In the genomic region with DNA sequence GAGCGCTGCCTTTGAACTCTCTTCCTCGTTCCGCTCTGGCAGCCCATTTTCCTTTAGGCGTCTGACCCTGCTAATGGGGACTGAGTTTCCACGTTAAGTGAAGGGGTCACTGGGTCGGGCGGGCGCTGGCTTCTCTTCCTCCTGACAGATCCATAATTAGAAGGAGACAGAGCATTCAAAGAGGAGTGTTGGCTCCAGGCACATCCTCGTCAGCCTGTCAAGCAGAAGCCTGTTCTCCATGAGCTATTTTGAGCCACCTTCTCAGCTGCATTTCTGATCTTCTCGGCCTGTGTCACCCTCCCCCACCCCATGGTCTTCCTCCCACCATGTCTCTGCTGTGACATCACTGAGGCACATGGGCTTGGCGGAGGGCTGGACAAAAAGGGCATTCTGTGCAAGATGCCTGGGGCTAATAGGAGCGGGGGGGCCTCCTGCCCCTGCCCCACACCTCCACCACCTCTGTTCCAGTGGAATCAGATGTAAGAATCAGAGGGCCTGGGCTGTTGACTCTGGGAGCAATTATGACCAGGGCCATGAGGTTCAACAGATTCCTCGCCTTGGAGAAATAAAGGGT, we compare ENCODE assay signal across 22 cellular contexts.
"Had no signal": no experiment of that assay in that cellular context is flagged by ENCODE, and none has a peak within 500 bp of the region (broad histone marks: within the 10 kb centered on the region; RNA-seq: fewer than 3 reads in every experiment).

No MANE protein-coding gene starts in this region.

- ATAC-seq: lower lobe of right lung; natural killer cell; sciatic nerve; stimulated activated effector memory CD8-positive, alpha-beta T cell treated with anti-CD3 and anti-CD28 coated beads, Interleukin-12 subunit alpha, Interleukin-12 subunit beta, amount 100 ng/mL, for 72 hours had no signal

- H3K27ac ChIP-seq: hepatocyte, lower lobe of right lung, neutrophil, ovary, stomach, suprapubic skin, tibial nerve had no signal

- H3K27me3 ChIP-seq: ovary, tibial nerve had no signal

- H3K9me3 ChIP-seq: lower lobe of right lung, neutrophil, ovary, stomach, suprapubic skin, tibial nerve had no signal

- H3K4me1 ChIP-seq: lower lobe of right lung, stomach, suprapubic skin, tibial nerve had no signal

- H2AFZ ChIP-seq: hepatocyte had no signal

- H3K36me3 ChIP-seq: lower lobe of right lung, neutrophil, ovary, stomach, suprapubic skin, tibial nerve had no signal

- DNase-seq: activated CD4-positive, alpha-beta memory T cell treated with anti-CD3 and anti-CD28 coated beads for 36 hours; activated CD4-positive, alpha-beta T cell treated with anti-CD3 and anti-CD28 coated beads for 48 hours; activated CD4-positive, CD25-positive, alpha-beta regulatory T cell; activated naive CD4-positive, alpha-beta T cell treated with anti-CD3 and anti-CD28 coated beads for 36 hours; activated T-cell treated with anti-CD3 and anti-CD28 coated beads, Interleukin-2, amount 50 U/mL, for 48 hours; amygdala; cortex of kidney; effector CD4-positive, alpha-beta T cell; erythroblast; foreskin fibroblast; lower lobe of right lung; natural killer cell; ovary; small intestine; stimulated activated CD4-positive, alpha-beta T cell treated with anti-CD3 and anti-CD28 coated beads, Interleukin-2, amount 100 ng/mL, for 24 hours; stomach had no signal

- H3K4me2 ChIP-seq: hepatocyte had no signal

- H3K4me3 ChIP-seq: hepatocyte, lower lobe of right lung, ovary, stomach, suprapubic skin, tibial nerve had no signal
